In the genomic region with DNA sequence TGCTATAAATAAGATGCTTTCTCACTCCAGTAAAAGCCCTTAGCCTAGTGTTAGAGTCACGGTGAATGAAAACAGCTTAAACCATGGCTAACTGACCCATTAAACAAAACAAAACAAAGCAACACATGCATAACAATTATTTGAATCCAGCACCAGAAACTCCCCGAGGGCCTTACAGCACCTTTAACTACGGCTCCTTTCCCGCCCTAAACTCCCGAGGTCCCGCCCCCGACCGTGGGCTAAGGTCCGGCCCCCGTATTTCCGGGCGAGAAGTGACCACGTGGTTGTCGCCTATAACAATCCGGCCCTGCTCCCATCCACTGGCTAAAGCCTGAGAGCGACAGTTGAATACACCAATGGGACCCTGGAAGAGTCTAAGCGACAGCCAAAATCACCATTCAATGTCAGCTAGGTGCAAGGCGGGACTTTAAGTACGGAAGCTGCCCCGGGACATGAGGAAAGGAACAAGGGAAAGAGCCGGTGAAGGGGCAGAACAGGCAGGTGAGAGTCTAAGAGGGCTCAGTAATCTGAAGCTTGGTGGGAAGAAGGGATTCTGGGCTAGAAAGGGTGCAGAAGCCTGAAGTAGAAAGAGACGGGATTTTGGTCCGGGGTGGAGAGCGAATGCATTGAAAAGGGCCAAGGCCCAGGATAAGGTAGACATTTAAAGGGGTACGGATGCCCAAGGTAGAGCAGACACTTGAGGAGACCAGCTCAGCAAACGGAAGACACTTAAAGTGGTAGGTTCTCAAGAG, we compare ENCODE assay signal across 1 cellular context.
TF ChIP-seq lines count a peak whose summit lies in the region.

A gene (plus strand): TSS at position 448 of the 752 bp plus-strand sequence. CDS start 351 bp downstream, outside the sequence.

TF ChIP-seq in K562, 482 proteins besides CTCF, POLR2A, EP300 and RAD21 (continued from another document and continues in another):
- TF ChIP-seq KLF6 (CRISPR knock-in tag; IDR thresholded peaks at IDR 0.05; ENCODE audit: borderline replicate concordance): 0 out of 2 replicates have a peak, but pooled peaks have one; percentile 48
- TF ChIP-seq, protein P1, sequence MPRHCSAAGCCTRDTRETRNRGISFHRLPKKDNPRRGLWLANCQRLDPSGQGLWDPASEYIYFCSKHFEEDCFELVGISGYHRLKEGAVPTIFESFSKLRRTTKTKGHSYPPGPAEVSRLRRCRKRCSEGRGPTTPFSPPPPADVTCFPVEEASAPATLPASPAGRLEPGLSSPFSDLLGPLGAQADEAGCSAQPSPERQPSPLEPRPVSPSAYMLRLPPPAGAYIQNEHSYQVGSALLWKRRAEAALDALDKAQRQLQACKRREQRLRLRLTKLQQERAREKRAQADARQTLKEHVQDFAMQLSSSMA (CRISPR knock-in tag; IDR thresholded peaks at IDR 0.05): no peak
- TF ChIP-seq, protein P2, sequence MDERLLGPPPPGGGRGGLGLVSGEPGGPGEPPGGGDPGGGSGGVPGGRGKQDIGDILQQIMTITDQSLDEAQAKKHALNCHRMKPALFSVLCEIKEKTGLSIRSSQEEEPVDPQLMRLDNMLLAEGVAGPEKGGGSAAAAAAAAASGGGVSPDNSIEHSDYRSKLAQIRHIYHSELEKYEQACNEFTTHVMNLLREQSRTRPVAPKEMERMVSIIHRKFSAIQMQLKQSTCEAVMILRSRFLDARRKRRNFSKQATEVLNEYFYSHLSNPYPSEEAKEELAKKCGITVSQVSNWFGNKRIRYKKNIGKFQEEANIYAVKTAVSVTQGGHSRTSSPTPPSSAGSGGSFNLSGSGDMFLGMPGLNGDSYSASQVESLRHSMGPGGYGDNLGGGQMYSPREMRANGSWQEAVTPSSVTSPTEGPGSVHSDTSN (CRISPR knock-in tag; IDR thresholded peaks at IDR 0.05; ENCODE audit: low read depth): peak; percentile 100
- TF ChIP-seq, protein P2 (tag; conservative IDR thresholded peaks at IDR 0.05; ENCODE audit: low read depth): peak; percentile 100
- peak; percentile 38 for TF ChIP-seq BRD9 (IDR thresholded peaks at IDR 0.05; ENCODE audit: low read depth, partially characterized antibody)
- TF ChIP-seq RFX1 (IDR thresholded peaks at IDR 0.05): peak; percentile 81
- TF ChIP-seq NR2C1 (IDR thresholded peaks at IDR 0.05): peak; percentile 42; the same call in 1 of the 2 replicates
- TF ChIP-seq NR2C1 (tag; IDR thresholded peaks at IDR 0.05): no peak
- TF ChIP-seq, protein P3, sequence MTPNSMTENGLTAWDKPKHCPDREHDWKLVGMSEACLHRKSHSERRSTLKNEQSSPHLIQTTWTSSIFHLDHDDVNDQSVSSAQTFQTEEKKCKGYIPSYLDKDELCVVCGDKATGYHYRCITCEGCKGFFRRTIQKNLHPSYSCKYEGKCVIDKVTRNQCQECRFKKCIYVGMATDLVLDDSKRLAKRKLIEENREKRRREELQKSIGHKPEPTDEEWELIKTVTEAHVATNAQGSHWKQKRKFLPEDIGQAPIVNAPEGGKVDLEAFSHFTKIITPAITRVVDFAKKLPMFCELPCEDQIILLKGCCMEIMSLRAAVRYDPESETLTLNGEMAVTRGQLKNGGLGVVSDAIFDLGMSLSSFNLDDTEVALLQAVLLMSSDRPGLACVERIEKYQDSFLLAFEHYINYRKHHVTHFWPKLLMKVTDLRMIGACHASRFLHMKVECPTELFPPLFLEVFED (CRISPR knock-in tag; conservative IDR thresholded peaks at IDR 0.05): 0 out of 2 replicates have a peak, but pooled peaks have one; percentile 82
- peak; percentile 88 for TF ChIP-seq SP1 (CRISPR knock-in tag; IDR thresholded peaks at IDR 0.05)
- TF ChIP-seq, protein P4, sequence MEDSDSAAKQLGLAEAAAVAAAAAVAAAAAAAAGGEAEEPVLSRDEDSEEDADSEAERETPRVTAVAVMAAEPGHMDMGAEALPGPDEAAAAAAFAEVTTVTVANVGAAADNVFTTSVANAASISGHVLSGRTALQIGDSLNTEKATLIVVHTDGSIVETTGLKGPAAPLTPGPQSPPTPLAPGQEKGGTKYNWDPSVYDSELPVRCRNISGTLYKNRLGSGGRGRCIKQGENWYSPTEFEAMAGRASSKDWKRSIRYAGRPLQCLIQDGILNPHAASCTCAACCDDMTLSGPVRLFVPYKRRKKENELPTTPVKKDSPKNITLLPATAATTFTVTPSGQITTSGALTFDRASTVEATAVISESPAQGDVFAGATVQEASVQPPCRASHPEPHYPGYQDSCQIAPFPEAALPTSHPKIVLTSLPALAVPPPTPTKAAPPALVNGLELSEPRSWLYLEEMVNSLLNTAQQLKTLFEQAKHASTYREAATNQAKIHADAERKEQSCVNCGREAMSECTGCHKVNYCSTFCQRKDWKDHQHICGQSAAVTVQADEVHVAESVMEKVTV (CRISPR knock-in tag; IDR thresholded peaks at IDR 0.05): 0 out of 2 replicates have a peak, but pooled peaks have one; percentile 31
- TF ChIP-seq ETV1 (tag; conservative IDR thresholded peaks at IDR 0.05; ENCODE audit: low read depth): peak; percentile 48; the same call in 1 of the 2 replicates
- peak; percentile 97 for TF ChIP-seq L3MBTL2 (IDR thresholded peaks at IDR 0.05)
- TF ChIP-seq SIN3B (IDR thresholded peaks at IDR 0.05; ENCODE audit: low read depth): peak; percentile 76
- no peak for TF ChIP-seq SIRT6 (IDR thresholded peaks at IDR 0.05; ENCODE audit: low read depth, low read length)
- TF ChIP-seq, protein P5, sequence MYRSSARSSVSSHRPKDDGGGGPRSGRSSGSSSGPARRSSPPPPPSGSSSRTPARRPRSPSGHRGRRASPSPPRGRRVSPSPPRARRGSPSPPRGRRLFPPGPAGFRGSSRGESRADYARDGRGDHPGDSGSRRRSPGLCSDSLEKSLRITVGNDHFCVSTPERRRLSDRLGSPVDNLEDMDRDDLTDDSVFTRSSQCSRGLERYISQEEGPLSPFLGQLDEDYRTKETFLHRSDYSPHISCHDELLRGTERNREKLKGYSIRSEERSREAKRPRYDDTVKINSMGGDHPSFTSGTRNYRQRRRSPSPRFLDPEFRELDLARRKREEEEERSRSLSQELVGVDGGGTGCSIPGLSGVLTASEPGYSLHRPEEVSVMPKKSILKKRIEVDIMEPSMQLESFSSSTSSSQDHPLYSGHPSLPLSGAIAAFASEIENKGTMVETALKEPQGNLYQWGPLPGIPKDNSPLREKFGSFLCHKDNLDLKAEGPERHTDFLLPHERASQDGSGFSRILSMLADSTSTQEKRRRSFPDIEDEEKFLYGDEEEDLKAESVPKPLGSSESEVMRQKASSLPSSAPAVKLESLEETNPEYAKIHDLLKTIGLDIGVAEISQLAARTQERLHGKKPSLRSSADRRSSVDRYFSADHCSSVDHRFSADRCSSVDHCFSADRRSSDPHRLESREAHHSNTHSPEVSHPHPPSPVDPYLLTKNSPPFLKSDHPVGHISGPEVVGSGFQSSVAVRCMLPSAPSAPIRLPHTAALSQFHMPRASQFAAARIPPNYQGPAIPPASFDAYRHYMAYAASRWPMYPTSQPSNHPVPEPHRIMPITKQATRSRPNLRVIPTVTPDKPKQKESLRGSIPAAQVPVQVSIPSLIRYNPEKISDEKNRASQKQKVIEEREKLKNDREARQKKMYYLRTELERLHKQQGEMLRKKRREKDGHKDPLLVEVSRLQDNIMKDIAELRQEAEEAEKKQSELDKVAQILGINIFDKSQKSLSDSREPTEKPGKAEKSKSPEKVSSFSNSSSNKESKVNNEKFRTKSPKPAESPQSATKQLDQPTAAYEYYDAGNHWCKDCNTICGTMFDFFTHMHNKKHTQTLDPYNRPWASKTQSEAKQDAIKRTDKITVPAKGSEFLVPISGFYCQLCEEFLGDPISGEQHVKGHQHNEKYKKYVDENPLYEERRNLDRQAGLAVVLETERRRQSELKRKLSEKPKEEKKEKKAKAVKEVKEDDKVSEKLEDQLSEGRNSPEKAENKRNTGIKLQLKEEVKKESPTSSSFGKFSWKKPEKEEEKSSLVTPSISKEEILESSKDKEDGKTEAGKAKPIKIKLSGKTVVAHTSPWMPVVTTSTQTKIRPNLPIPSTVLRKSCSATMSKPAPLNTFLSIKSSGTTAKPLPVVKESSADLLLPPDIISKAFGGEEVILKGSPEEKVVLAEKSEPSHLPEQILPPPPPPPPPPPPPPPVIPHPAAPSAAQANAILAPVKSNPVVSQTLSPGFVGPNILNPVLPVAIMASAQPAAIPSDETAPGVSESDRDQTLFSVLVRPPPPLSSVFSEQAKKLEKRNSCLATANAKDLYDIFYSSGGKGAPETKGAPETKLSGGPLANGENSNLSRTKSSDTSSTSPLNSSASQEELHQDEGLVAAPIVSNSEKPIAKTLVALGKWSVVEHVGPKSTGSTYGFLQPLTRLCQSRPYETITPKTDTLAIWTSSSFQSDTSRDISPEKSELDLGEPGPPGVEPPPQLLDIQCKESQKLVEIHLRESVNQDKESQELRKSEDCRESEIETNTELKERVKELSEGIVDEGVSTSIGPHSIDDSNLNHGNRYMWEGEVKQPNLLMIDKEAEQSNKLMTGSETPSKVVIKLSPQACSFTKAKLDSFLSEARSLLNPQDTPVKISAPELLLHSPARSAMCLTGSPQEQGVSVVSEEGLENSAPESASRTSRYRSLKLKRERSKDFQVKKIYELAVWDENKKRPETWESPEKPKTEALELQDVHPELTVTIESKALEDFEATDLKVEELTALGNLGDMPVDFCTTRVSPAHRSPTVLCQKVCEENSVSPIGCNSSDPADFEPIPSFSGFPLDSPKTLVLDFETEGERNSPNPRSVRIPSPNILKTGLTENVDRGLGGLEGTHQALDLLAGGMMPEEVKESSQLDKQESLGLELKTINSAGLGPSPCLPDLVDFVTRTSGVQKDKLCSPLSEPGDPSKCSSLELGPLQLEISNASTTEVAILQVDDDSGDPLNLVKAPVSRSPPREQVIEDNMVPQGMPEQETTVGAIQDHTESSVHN (IDR thresholded peaks at IDR 0.05; ENCODE audit: borderline replicate concordance in 1 of 2, low read depth in 1 of 2): peak in 1 of 2 experiments; percentile 37; a peak in 1 of 4 replicates
- TF ChIP-seq RB1 (IDR thresholded peaks at IDR 0.05; ENCODE audit: low read depth): peak; percentile 88
- peak; percentile 95 for TF ChIP-seq GABPB1 (CRISPR knock-in tag; IDR thresholded peaks at IDR 0.05)
- TF ChIP-seq, protein P6, sequence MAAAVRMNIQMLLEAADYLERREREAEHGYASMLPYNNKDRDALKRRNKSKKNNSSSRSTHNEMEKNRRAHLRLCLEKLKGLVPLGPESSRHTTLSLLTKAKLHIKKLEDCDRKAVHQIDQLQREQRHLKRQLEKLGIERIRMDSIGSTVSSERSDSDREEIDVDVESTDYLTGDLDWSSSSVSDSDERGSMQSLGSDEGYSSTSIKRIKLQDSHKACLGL (CRISPR knock-in tag; IDR thresholded peaks at IDR 0.05; ENCODE audit: borderline replicate concordance, poor library complexity, severe bottlenecking): peak; percentile 25
- peak; percentile 74 for TF ChIP-seq CBFA2T2 (conservative IDR thresholded peaks at IDR 0.05)
- peak in 1 of 2 experiments; percentile 67; a peak in 1 of 4 replicates for TF ChIP-seq SRF (CRISPR knock-in tag; IDR thresholded peaks at IDR 0.05)
- TF ChIP-seq, protein P7, sequence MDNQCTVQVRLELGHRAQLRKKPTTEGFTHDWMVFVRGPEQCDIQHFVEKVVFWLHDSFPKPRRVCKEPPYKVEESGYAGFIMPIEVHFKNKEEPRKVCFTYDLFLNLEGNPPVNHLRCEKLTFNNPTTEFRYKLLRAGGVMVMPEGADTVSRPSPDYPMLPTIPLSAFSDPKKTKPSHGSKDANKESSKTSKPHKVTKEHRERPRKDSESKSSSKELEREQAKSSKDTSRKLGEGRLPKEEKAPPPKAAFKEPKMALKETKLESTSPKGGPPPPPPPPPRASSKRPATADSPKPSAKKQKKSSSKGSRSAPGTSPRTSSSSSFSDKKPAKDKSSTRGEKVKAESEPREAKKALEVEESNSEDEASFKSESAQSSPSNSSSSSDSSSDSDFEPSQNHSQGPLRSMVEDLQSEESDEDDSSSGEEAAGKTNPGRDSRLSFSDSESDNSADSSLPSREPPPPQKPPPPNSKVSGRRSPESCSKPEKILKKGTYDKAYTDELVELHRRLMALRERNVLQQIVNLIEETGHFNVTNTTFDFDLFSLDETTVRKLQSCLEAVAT (IDR thresholded peaks at IDR 0.05): peak; percentile 22 to 99; a peak in 2 of 4 replicates
- TF ChIP-seq, protein P8, sequence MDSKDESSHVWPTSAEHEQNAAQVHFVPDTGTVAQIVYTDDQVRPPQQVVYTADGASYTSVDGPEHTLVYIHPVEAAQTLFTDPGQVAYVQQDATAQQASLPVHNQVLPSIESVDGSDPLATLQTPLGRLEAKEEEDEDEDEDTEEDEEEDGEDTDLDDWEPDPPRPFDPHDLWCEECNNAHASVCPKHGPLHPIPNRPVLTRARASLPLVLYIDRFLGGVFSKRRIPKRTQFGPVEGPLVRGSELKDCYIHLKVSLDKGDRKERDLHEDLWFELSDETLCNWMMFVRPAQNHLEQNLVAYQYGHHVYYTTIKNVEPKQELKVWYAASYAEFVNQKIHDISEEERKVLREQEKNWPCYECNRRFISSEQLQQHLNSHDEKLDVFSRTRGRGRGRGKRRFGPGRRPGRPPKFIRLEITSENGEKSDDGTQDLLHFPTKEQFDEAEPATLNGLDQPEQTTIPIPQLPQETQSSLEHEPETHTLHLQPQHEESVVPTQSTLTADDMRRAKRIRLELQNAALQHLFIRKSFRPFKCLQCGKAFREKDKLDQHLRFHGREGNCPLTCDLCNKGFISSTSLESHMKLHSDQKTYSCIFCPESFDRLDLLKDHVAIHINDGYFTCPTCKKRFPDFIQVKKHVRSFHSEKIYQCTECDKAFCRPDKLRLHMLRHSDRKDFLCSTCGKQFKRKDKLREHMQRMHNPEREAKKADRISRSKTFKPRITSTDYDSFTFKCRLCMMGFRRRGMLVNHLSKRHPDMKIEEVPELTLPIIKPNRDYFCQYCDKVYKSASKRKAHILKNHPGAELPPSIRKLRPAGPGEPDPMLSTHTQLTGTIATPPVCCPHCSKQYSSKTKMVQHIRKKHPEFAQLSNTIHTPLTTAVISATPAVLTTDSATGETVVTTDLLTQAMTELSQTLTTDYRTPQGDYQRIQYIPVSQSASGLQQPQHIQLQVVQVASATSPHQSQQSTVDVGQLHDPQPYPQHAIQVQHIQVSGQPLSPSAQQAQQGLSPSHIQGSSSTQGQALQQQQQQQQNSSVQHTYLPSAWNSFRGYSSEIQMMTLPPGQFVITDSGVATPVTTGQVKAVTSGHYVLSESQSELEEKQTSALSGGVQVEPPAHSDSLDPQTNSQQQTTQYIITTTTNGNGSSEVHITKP (IDR thresholded peaks at IDR 0.05; ENCODE audit: partially characterized antibody): peak; percentile 37
- peak; percentile 66; the same call in 1 of the 2 replicates for TF ChIP-seq PHF8 (IDR thresholded peaks at IDR 0.05; ENCODE audit: borderline replicate concordance, low read length)
- peak; percentile 26 for TF ChIP-seq HNRNPLL (IDR thresholded peaks at IDR 0.05; ENCODE audit: low read depth, low read length, poor library complexity, severe bottlenecking)
- TF ChIP-seq, protein P9, sequence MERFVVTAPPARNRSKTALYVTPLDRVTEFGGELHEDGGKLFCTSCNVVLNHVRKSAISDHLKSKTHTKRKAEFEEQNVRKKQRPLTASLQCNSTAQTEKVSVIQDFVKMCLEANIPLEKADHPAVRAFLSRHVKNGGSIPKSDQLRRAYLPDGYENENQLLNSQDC (CRISPR knock-in tag; IDR thresholded peaks at IDR 0.05): peak; percentile 54; the same call in 1 of the 2 replicates
- TF ChIP-seq PYGO2 (tag; IDR thresholded peaks at IDR 0.05): peak; percentile 47; the same call in 1 of the 2 replicates
- 0 out of 2 replicates have a peak, but pooled peaks have one; percentile 25 for TF ChIP-seq FOXP1 (CRISPR knock-in tag; IDR thresholded peaks at IDR 0.05)
- TF ChIP-seq CBX5 (IDR thresholded peaks at IDR 0.05; ENCODE audit: borderline replicate concordance, low read depth): no peak
- TF ChIP-seq CREB1 (IDR thresholded peaks at IDR 0.05): peak; percentile 55; the same call in 1 of the 2 replicates
- peak; percentile 70; the same call in 1 of the 2 replicates for TF ChIP-seq CREB1 (CRISPR knock-in tag; IDR thresholded peaks at IDR 0.05)
